Comparison of ENCODE assay signal across 1 cellular context in the genomic region with DNA sequence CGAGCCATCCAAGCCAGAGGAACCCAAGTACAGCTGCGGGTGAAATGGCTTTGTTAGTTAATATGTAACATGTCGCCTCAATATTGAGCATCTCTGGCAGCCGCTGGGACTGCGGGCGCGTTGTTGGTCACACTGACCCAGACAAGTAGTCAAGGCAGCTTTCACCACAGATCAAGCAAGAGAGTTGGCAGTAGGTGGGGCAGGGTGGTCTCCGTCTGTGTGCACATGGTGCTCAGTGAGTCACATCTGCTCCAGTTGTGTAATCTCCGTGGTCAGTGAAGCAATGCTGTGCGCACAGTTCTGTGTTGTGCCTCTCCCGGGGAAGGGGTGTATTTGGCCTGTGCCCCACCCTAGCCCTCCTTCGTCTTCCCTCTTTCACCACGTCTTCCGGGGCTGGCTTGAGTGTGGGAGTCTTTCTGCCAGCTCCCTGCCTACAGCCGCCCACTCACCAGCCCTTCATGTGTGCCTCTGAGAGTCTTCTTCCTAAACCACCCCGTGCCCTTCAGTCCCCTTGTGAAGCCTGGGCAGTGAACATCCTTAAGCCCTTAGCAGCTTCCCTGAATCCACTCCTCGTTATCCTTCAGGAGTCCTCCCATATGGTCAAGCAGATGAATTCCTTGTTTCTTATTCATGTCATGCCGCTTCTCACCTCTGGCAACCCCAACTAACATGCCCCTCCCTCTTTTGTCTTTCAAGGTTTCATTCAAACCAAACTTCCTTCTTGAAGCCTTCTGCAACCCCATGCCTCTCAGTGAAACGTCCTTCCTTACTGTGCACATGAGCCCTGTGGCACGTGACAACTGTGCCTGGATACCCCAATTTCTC.
A peak's percentile ranks its signal among the peaks of the same experiment; 100 is the strongest.
TF ChIP-seq lines count a peak whose summit lies in the region.

No MANE protein-coding gene starts in this region.

TF ChIP-seq in IMR-90, 13 proteins besides CTCF, POLR2A, EP300 and RAD21:
- TF ChIP-seq FOS (IDR thresholded peaks at IDR 0.05; ENCODE audit: low read depth, low read length) (peak; percentile 34; the same call in 1 of the 2 replicates), MXI1 (IDR thresholded peaks at IDR 0.05; ENCODE audit: borderline replicate concordance, low read depth, low read length) (no peak), CEBPB (IDR thresholded peaks at IDR 0.05; ENCODE audit: low read depth, low read length) (peak; percentile 99), NFE2L2 (IDR thresholded peaks at IDR 0.05; ENCODE audit: low read depth, low read length) (no peak)
